In the genomic region with DNA sequence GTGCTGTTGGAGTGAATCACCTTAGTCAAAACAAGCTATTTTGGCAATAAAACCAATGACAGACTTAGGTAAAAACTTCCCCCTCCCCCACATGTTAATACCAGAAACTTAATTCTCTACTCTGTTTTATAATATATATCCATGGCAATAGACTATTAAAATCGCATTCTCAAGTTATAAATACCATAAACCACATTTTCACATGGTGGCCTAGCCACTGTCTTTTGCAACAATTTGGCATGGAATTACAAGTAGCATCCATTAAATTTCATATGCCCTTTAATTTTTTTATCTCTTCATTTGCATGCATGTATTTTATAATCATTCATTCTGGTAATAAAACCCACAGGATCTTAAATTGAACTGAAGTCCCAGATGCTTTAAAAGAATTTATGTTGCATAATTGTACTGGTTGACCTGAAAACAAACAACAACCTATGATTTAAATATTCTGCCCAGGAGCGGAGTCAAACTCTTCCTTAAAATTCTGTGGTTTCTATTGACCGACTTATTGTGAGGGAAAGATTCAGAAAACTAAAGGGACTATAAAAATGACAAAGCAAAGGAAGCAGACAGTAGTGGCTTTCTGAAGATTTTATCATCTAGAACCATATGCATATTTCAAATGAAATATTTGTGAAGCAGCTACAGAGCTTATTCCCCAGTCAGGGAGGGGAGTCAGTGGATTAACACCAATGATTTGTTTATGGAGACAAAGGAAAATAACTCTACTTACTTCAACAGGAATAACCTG, we compare ENCODE assay signal across 1 cellular context.
TF ChIP-seq lines count a peak whose summit lies in the region.

No MANE protein-coding gene starts in this region.

TF ChIP-seq in GM12891, 5 proteins besides CTCF, POLR2A, EP300 and RAD21:
- TF ChIP-seq SPI1 (IDR thresholded peaks at IDR 0.05; ENCODE audit: low read depth, low read length) = no peak
- no peak for TF ChIP-seq TAF1 (IDR thresholded peaks at IDR 0.05; ENCODE audit: low read depth, low read length)
- no peak for TF ChIP-seq PAX5 (IDR thresholded peaks at IDR 0.05; ENCODE audit: insufficient read depth, low read length, severe bottlenecking)
- TF ChIP-seq POLR2AphosphoS5 (IDR thresholded peaks at IDR 0.05; ENCODE audit: low read depth, low read length) = no peak
- no peak for TF ChIP-seq POU2F2 (IDR thresholded peaks at IDR 0.05; ENCODE audit: low read depth, low read length)
